ENCODE assay signal across 8 cellular contexts in genomic region chr3:100401674-100402036, GRCh38. TPM values are rescaled to one million over a fixed set of nuclear protein-coding genes. Genes with fewer than 3 reads are reported as not detected.
DNase-seq lines count a peak whose midpoint lies in the region; ATAC-seq and TF ChIP-seq lines count a peak whose summit lies in the region.

No MANE protein-coding gene starts in this region.

- H3K9ac ChIP-seq in DND-41 (ENCODE audit: low read depth, low read length) (peak overlapping the region; percentile 66), duodenal mucosa (ENCODE audit: low read depth in 1 of 2, low read length in 2 of 2) (peak overlapping the region; percentile 77 to 91)

- ATAC-seq in DND-41 (ENCODE audit: insufficient read depth, low read depth) (peak; percentile 29), GM21515 (IDR thresholded peaks at IDR 0.05; ENCODE audit: unreplicated experiment) (peak; percentile 16)
- peak; percentile 12 to 21 for ATAC-seq in activated CD4-positive, CD25-positive, alpha-beta regulatory T cell treated with anti-CD3 and anti-CD28 coated beads, Interleukin-2, amount 50 U/mL, for 24 hours

- H3K9me3 ChIP-seq in DND-41 (ENCODE audit: insufficient read depth, low read length, severe bottlenecking) = no peaks in the 10 kb centered on the region
- H3K9me3 ChIP-seq in duodenal mucosa (ENCODE audit: control insufficient read depth in 1 of 2, low read length in 2 of 2) = no peaks in the 10 kb centered on the region

- H3K27ac ChIP-seq in DND-41 (ENCODE audit: low read length) (peak overlapping the region; percentile 91), duodenal mucosa (ENCODE audit: low read depth, low read length) (peak overlapping the region; percentile 82)

- DNase-seq in DND-41 = peak; percentile 64
- DNase-seq in HuH-7 (ENCODE audit: low spot score) = peak; percentile 18
- peak; percentile 16 for DNase-seq in mucosa of gallbladder (ENCODE audit: low spot score)
- DNase-seq in stimulated activated CD8-positive, alpha-beta memory T cell treated with anti-CD3 and anti-CD28 coated beads, Interleukin-4, amount 100 ng/mL, for 24 hours (ENCODE audit: low read depth) = peak; percentile 39
- DNase-seq in HK-2 (ENCODE audit: unreplicated experiment) = no peak

- peak overlapping the region; percentile 75 for H2AFZ ChIP-seq in DND-41 (ENCODE audit: low read depth, low read length)

- H3K4me3 ChIP-seq in DND-41 (ENCODE audit: low read depth in 1 of 2, low read length in 2 of 2) = peak overlapping the region; percentile 88 to 98
- peak overlapping the region; percentile 89 to 98 for H3K4me3 ChIP-seq in duodenal mucosa (ENCODE audit: low read depth in 1 of 2, low read length in 2 of 2)

- peak overlapping the region; percentile 87 for H3K4me2 ChIP-seq in DND-41 (ENCODE audit: insufficient read depth, low read length)

- peaks cover 71% of the 10 kb centered on the region for H3K79me2 ChIP-seq in DND-41 (ENCODE audit: insufficient read depth, low read length)

- H3K27me3 ChIP-seq in DND-41 (ENCODE audit: insufficient read depth, low read length, poor library complexity) (no peaks in the 10 kb centered on the region), duodenal mucosa (ENCODE audit: control insufficient read depth in 1 of 2, insufficient read depth in 2 of 2, low read length in 2 of 2) (no peaks in the 10 kb centered on the region)

- H3K36me3 ChIP-seq in DND-41 (ENCODE audit: insufficient read depth, low read length) = peaks cover 4% of the 10 kb centered on the region; the same call in 1 of the 2 replicates
- H3K36me3 ChIP-seq in duodenal mucosa (ENCODE audit: control insufficient read depth in 1 of 2, insufficient read depth in 2 of 2, low read length in 2 of 2) = no peaks in the 10 kb centered on the region

- H4K20me1 ChIP-seq in DND-41 (ENCODE audit: insufficient read depth, low read length) = peaks cover 27% of the 10 kb centered on the region; the same call in 1 of the 2 replicates

- H3K4me1 ChIP-seq in DND-41 (ENCODE audit: insufficient read depth, low read length) (peaks cover 55% of the 10 kb centered on the region), duodenal mucosa (ENCODE audit: control insufficient read depth in 1 of 2, insufficient read depth in 2 of 2, low read length in 2 of 2) (peaks cover 26 to 47% of the 10 kb centered on the region in 2 donors)

- TF ChIP-seq CTCF in DND-41 (IDR thresholded peaks at IDR 0.05; ENCODE audit: borderline replicate concordance, extremely low read depth, low read length, poor library complexity, severe bottlenecking) = no peak

RNA-seq across cellular contexts. Expression of gene LNP1, which starts 0.3 kb away (rescaled TPM):
- total RNA-seq in mucosa of gallbladder = 2.4 TPM

RNA-seq across cellular contexts. Expression of gene TOMM70, which starts 0.8 kb away (rescaled TPM):
- total RNA-seq in mucosa of gallbladder = 31.3 TPM
